Comparison of ENCODE assay signal across 13 cellular contexts in genomic region chr5:150644496-150644895, GRCh38. TPM values are rescaled to one million over a fixed set of nuclear protein-coding genes. Genes with fewer than 3 reads are reported as not detected.
DNase-seq lines count a peak whose midpoint lies in the region; ATAC-seq and TF ChIP-seq lines count a peak whose summit lies in the region.
"Had no signal": no experiment of that assay in that cellular context is flagged by ENCODE, and none has a peak within 500 bp of the region (broad histone marks: within the 10 kb centered on the region; RNA-seq: fewer than 3 reads in every experiment).

No MANE protein-coding gene starts in this region.

- H3K4me1 ChIP-seq in SJCRH30 (peaks cover 76% of the 10 kb centered on the region), heart right ventricle (peaks cover 56 to 100% (median 97%) of the 10 kb centered on the region in 9 donors), prostate gland (replicated peaks) (peaks cover 11% of the 10 kb centered on the region)

- peak overlapping the region; percentile 8 for H3K27ac ChIP-seq in SJCRH30
- peak overlapping the region; percentile 67 to 100 (median 96) for H3K27ac ChIP-seq in heart right ventricle
- H3K27ac ChIP-seq in prostate gland: peak overlapping the region; percentile 5 to 30
- H3K27ac ChIP-seq: BLaER1, epithelial cell of prostate had no signal

- H3K4me3 Mint-ChIP-seq in activated CD8-positive, alpha-beta memory T cell treated with anti-CD3 and anti-CD28 coated beads, Interleukin-2, amount 10 ng/mL, durations not matched to agents 7 days and 5 days: no peak overlapping the region

- no peaks in the 10 kb centered on the region for H3K27me3 ChIP-seq in SJCRH30
- H3K27me3 ChIP-seq in heart right ventricle: no peaks in the 10 kb centered on the region
- H3K27me3 ChIP-seq in prostate gland (replicated peaks; ENCODE audit: insufficient read depth): no peaks in the 10 kb centered on the region
- H3K27me3 ChIP-seq: BLaER1 had no signal

- CTCF ChIA-PET in activated CD8-positive, alpha-beta memory T cell treated with anti-CD3 and anti-CD28 coated beads, Interleukin-2, amount 10 ng/mL, durations not matched to agents 7 days and 5 days (lab: Charles Lee): interaction anchor here (0.7 kb wide), 1 partner anchor 202 kb away, joined by 3 read pairs; no protein-coding TSS in a partner anchor

- H3K36me3 ChIP-seq in SJCRH30 (peaks cover 7% of the 10 kb centered on the region; the same call in 1 of the 2 replicates), heart right ventricle (peaks cover 0 to 43% (median 16%) of the 10 kb centered on the region in 9 donors), prostate gland (no peaks in the 10 kb centered on the region)

- H3K4me3 ChIP-seq in SJCRH30: no peak overlapping the region
- H3K4me3 ChIP-seq in heart right ventricle: peak overlapping the region in 5 of 10 donors; percentile 4 to 63 (median 22)
- no peak overlapping the region for H3K4me3 ChIP-seq in prostate gland
- H3K4me3 ChIP-seq: BLaER1 had no signal

- peak; percentile 17 for DNase-seq in DMS 273 treated with DMSO at 0.1 percent for 48 hours (lab: John Stamatoyannopoulos, UW)
- peak in 1 of 2 experiments; percentile 53 for DNase-seq in SJCRH30
- peak in 1 of 2 donors; percentile 79 for DNase-seq in heart right ventricle
- DNase-seq in prostate gland (ENCODE audit: low spot score): no peak
- no peak for DNase-seq in activated gamma-delta T cell (lab: John Stamatoyannopoulos, UW)
- no peak for DNase-seq in activated CD8-positive, alpha-beta memory T cell treated with anti-CD3 and anti-CD28 coated beads, Interleukin-2, amount 10 ng/mL, durations not matched to agents 7 days and 5 days
- DNase-seq: stimulated activated naive CD8-positive, alpha-beta T cell treated with anti-CD3 and anti-CD28 coated beads, Interleukin-15, Interleukin-2, amounts not matched to agents 100 U/mL and 50 U/mL, for 24 hours had no signal

- peaks cover 10% of the 10 kb centered on the region for H3K27me3 Mint-ChIP-seq in activated CD8-positive, alpha-beta memory T cell treated with anti-CD3 and anti-CD28 coated beads, Interleukin-2, amount 10 ng/mL, durations not matched to agents 7 days and 5 days

- H3K27ac Mint-ChIP-seq in activated CD8-positive, alpha-beta memory T cell treated with anti-CD3 and anti-CD28 coated beads, Interleukin-2, amount 10 ng/mL, durations not matched to agents 7 days and 5 days: no peak overlapping the region
- H3K27ac Mint-ChIP-seq: activated naive CD4-positive, alpha-beta T cell treated with anti-CD3 and anti-CD28 coated beads, Interleukin-2, amount 50 U/mL, for 72 hours had no signal

- H3K9me3 ChIP-seq in SJCRH30 (replicated peaks) (no peaks in the 10 kb centered on the region), heart right ventricle (no peaks in the 10 kb centered on the region), prostate gland (no peaks in the 10 kb centered on the region)
- H3K9me3 ChIP-seq: BLaER1 had no signal

- 29 to 33% methylated on average over 2 of the region's 2 CpGs for WGBS in heart right ventricle, 2 donors
- WGBS in prostate gland: 47% methylated on average over 2 of the region's 2 CpGs

- no peak for TF ChIP-seq POLR2A in prostate gland (IDR thresholded peaks at IDR 0.05)

- H3K36me3 Mint-ChIP-seq in activated CD8-positive, alpha-beta memory T cell treated with anti-CD3 and anti-CD28 coated beads, Interleukin-2, amount 10 ng/mL, durations not matched to agents 7 days and 5 days: no peaks in the 10 kb centered on the region
- H3K36me3 Mint-ChIP-seq: activated naive CD4-positive, alpha-beta T cell treated with anti-CD3 and anti-CD28 coated beads, Interleukin-2, amount 50 U/mL, for 72 hours had no signal

- no peaks in the 10 kb centered on the region for H3K4me1 Mint-ChIP-seq in activated CD8-positive, alpha-beta memory T cell treated with anti-CD3 and anti-CD28 coated beads, Interleukin-2, amount 10 ng/mL, durations not matched to agents 7 days and 5 days

- TF ChIP-seq CTCF in heart right ventricle (IDR thresholded peaks at IDR 0.05): no peak
- TF ChIP-seq CTCF in prostate gland (IDR thresholded peaks at IDR 0.05): no peak

- no peaks in the 10 kb centered on the region for H3K9me3 Mint-ChIP-seq in activated CD8-positive, alpha-beta memory T cell treated with anti-CD3 and anti-CD28 coated beads, Interleukin-2, amount 10 ng/mL, durations not matched to agents 7 days and 5 days (ENCODE audit: low read depth)
- H3K9me3 Mint-ChIP-seq: activated naive CD4-positive, alpha-beta T cell treated with anti-CD3 and anti-CD28 coated beads, Interleukin-2, amount 50 U/mL, for 72 hours had no signal

- ATAC-seq in heart right ventricle (peak in 5 of 8 donors; percentile 4 to 35 (median 9)), GM19455 (IDR thresholded peaks at IDR 0.05; ENCODE audit: unreplicated experiment) (no peak), GM21619 (IDR thresholded peaks at IDR 0.05; ENCODE audit: unreplicated experiment) (no peak)
- ATAC-seq in activated CD8-positive, alpha-beta memory T cell treated with anti-CD3 and anti-CD28 coated beads, Interleukin-2, amount 10 ng/mL, durations not matched to agents 7 days and 5 days: no peak
- ATAC-seq: activated naive CD4-positive, alpha-beta T cell treated with anti-CD3 and anti-CD28 coated beads, Interleukin-2, amount 50 U/mL, for 72 hours; stimulated activated naive CD8-positive, alpha-beta T cell treated with anti-CD3 and anti-CD28 coated beads, Interleukin-15, Interleukin-2, amounts not matched to agents 100 U/mL and 50 U/mL, for 24 hours had no signal

- intact Hi-C loops in heart right ventricle (cut with DNase I): loop anchor here in 4 of 10 donors (5.0 kb wide), 2 partner anchors 47 to 52 kb away; no protein-coding TSS in a partner anchor
- intact Hi-C loops in prostate gland (cut with DNase I): no loop called here

RNA-seq across cellular contexts. Expression of gene SYNPO, which starts 4.0 kb away (rescaled TPM):
- total RNA-seq in SJCRH30 (2014; rRNA removed; shearing (Covaris generic)): 2.3 and 3.2 TPM in 2 replicates
- total RNA-seq in heart right ventricle (100 to 1,000 TPM; 589 to 777 (median 703) TPM), prostate gland (10 to 100 TPM; 13.7 to 61.0 TPM)
- polyA plus RNA-seq in heart right ventricle: 100 to 1,000 TPM; 129 to 344 TPM
- total RNA-seq in activated CD8-positive, alpha-beta memory T cell treated with anti-CD3 and anti-CD28 coated beads, Interleukin-2, amount 10 ng/mL, durations not matched to agents 7 days and 5 days: under 1 TPM; 0.05 to 0.09 TPM

RNA-seq across cellular contexts. Expression of gene MYOZ3, which starts 16.6 kb away (rescaled TPM):
- total RNA-seq in SJCRH30 (2014; rRNA removed; shearing (Covaris generic)): 0.02 TPM in 1 of 2 replicates, not detected in the other
- total RNA-seq in heart right ventricle: 10 to 100 TPM in 2 of 10 donors, 1 to 10 TPM in 8; 4.5 to 12.2 (median 6.0) TPM
- 1 to 10 TPM in 1 of 2 donors, under 1 TPM in 1; 0.91 to 4.1 TPM for polyA plus RNA-seq in heart right ventricle
- total RNA-seq in prostate gland: 10 to 100 TPM in 1 of 2 donors, 1 to 10 TPM in 1; 1.2 to 14.1 TPM
- total RNA-seq in activated CD8-positive, alpha-beta memory T cell treated with anti-CD3 and anti-CD28 coated beads, Interleukin-2, amount 10 ng/mL, durations not matched to agents 7 days and 5 days: not detected
- total RNA-seq: OCI-LY7 had no signal

RNA-seq across cellular contexts. Expression of gene RBM22, which starts 56.4 kb away (rescaled TPM):
- total RNA-seq in SJCRH30 (2014; rRNA removed; shearing (Covaris generic)): 50.5 and 55.2 TPM in 2 replicates
- total RNA-seq in heart right ventricle (10 to 100 TPM; 23.4 to 41.0 (median 29.3) TPM), prostate gland (10 to 100 TPM; 33.6 to 40.3 TPM)
- 10 to 100 TPM; 18.6 to 28.8 TPM for polyA plus RNA-seq in heart right ventricle
- 10 to 100 TPM; 63.3 to 78.7 TPM for total RNA-seq in activated CD8-positive, alpha-beta memory T cell treated with anti-CD3 and anti-CD28 coated beads, Interleukin-2, amount 10 ng/mL, durations not matched to agents 7 days and 5 days

Comparison
In these comparisons a context has a peak if more than half of its experiments do, and no peak if none do; other contexts are left out.
1. H3K27ac ChIP-seq: peak in every context shown above with its lines; median percentile 96 in heart right ventricle; 18 in prostate gland; 8 in SJCRH30.
2. ATAC-seq: peak in heart right ventricle (5 of 8); none in GM19455 (single experiment), GM21619 (single experiment) and activated CD8-positive, alpha-beta memory T cell treated with anti-CD3 and anti-CD28 coated beads, Interleukin-2, amount 10 ng/mL, durations not matched to agents 7 days and 5 days (single experiment).
3. RNA of gene SYNPO, which starts 4.0 kb away (total RNA-seq): 589 to 777 TPM in heart right ventricle; 13.7 to 61.0 TPM in prostate gland, 2.3 to 3.2 TPM in SJCRH30 and 0.05 to 0.09 TPM in activated CD8-positive, alpha-beta memory T cell treated with anti-CD3 and anti-CD28 coated beads, Interleukin-2, amount 10 ng/mL, durations not matched to agents 7 days and 5 days; every median in the first group is over 4 times any median in the second.